In the genomic region with DNA sequence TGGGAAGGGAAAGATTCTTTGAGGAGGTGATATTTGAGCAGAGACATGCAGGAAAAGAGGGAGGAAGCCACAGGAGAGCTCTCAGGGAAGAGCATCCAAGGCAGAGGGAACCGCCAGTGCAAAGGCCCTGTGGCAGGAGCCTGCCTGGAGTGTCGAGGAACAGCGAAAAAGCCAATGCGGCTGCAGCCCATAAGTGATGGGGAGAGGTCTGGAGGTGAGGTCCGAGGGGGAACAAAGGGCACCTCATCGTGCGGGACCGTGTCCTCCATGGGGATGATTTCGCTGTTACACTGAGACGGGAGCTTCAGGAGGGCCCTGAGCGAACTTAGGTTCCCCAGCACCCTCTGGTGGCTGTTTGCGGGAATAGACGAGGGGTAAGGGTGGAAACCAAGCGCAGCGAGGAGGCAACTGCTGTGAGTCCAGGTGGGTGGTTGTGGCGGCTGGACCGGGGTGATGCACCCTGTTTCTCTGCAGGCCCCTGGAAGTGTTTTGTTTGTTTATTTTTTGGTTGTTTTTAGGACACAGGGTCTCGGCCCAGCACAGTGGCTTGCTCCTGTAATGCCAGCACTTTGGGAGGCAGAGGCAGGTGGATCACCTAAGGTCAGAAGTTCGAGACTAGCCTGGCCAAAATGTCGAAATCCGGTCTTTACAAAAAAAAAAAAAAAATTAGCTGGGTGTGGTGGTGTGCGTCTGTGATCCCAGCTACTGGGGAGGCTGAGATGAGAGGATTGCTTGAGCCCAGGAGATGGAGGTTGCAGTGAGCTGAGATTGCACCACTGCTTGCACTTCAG, we compare ENCODE assay signal across 8 cellular contexts. TPM values are rescaled to one million over a fixed set of nuclear protein-coding genes. Genes with fewer than 3 reads are reported as not detected.
DNase-seq lines count a peak whose midpoint lies in the region; ATAC-seq, FAIRE-seq and TF ChIP-seq lines count a peak whose summit lies in the region.

No MANE protein-coding gene starts in this region.

- H3K9me3 Mint-ChIP-seq in activated B cell treated with CpG ODN at 0.5 μM for 24 hours, result no peaks in the 10 kb centered on the region

- H3K27me3 ChIP-seq in bronchial epithelial cell (ENCODE audit: control insufficient read depth, insufficient read depth, low read length), result no peaks in the 10 kb centered on the region

- H3K9me3 ChIP-seq in A549, result no peaks in the 10 kb centered on the region

- TF ChIP-seq POLR2A in A549 (IDR thresholded peaks at IDR 0.05; ENCODE audit: low read length), result no peak

- no peak overlapping the region for H3K4me3 Mint-ChIP-seq in activated B cell treated with CpG ODN at 0.5 μM for 24 hours

- no peak overlapping the region for H3K4me2 ChIP-seq in A549

- ATAC-seq in A549, result peak; percentile 94 to 97
- ATAC-seq in activated B cell treated with CpG ODN at 0.5 μM for 24 hours (ENCODE audit: low read depth), result peak; percentile 77
- ATAC-seq in HG02759 (IDR thresholded peaks at IDR 0.05; ENCODE audit: unreplicated experiment), result no peak

- no peak overlapping the region for H3K27ac Mint-ChIP-seq in activated B cell treated with CpG ODN at 0.5 μM for 24 hours

- H3K36me3 ChIP-seq in bronchial epithelial cell (ENCODE audit: control insufficient read depth, insufficient read depth, low read length), result peaks cover 2% of the 10 kb centered on the region

- POLR2A ChIA-PET in A549 (lab: Yijun Ruan, JAX), result interaction anchor here (1.0 to 1.8 kb wide), 4 partner anchors 36 to 271 kb away, joined by 3 to 8 read pairs (median 5); partner anchors contain the start of gene NOP53
- POLR2A ChIA-PET in activated B cell treated with CpG ODN at 0.5 μM for 24 hours (lab: Charles Lee), result interaction anchor here (1.0 to 1.6 kb wide), 2 partner anchors 38 to 271 kb away, joined by 4 read pairs; partner anchors contain the start of gene NOP53

- no peak overlapping the region for H3K27ac ChIP-seq in A549

- H3K27me3 Mint-ChIP-seq in activated B cell treated with CpG ODN at 0.5 μM for 24 hours, result peaks cover 16% of the 10 kb centered on the region

- no peak overlapping the region for H3K4me3 ChIP-seq in A549
- H3K4me3 ChIP-seq in bronchial epithelial cell (ENCODE audit: low read depth, low read length), result no peak overlapping the region

- H3K4me1 Mint-ChIP-seq in activated B cell treated with CpG ODN at 0.5 μM for 24 hours, result no peaks in the 10 kb centered on the region

- 0 out of 3 replicates have a peak, but pooled peaks cover 5% of the 10 kb centered on the region for H3K4me1 ChIP-seq in A549

- CTCF ChIA-PET in A549 (lab: Yijun Ruan, JAX), result interaction anchor here (0.6 to 23.3 kb wide), 52 partner anchors 5 to 478 kb away, joined by 3 to 1389 read pairs (median 5); partner anchors contain the start of genes EHD2, KPTN, NAPA and NOP53
- CTCF ChIA-PET in activated B cell treated with CpG ODN at 0.5 μM for 24 hours (lab: Charles Lee), result interaction anchor here (1.0 to 6.4 kb wide), 5 partner anchors 7 to 271 kb away, joined by 3 to 72 read pairs (median 5); partner anchors contain the start of genes NAPA and NOP53

- H3K36me3 Mint-ChIP-seq in activated B cell treated with CpG ODN at 0.5 μM for 24 hours (ENCODE audit: low read depth), result peaks cover 12% of the 10 kb centered on the region

- peak; percentile 90 to 94 for TF ChIP-seq RAD21 in A549 (conservative IDR thresholded peaks at IDR 0.05 in 1 of 2, IDR thresholded peaks at IDR 0.05 in 1 of 2)

- FAIRE-seq in A549 (lab: Jason Lieb, UNC) (no peak), GM18507 (lab: Jason Lieb, UNC) (peak; percentile 94), bronchial epithelial cell (lab: Jason Lieb, UNC) (no peak)

- intact Hi-C loops in activated B cell treated with CpG ODN at 0.5 μM for 24 hours (cut with micrococcal nuclease), result loop anchor here (1.0 kb wide), 1 partner anchor 271 kb away; no protein-coding TSS in a partner anchor

- TF ChIP-seq CTCF in A549 (IDR thresholded peaks at IDR 0.05) (peak; percentile 86), activated B cell treated with CpG ODN at 0.5 μM for 24 hours (IDR thresholded peaks at IDR 0.05) (no peak), bronchial epithelial cell (IDR thresholded peaks at IDR 0.05; ENCODE audit: insufficient read depth, low read length, severe bottlenecking) (peak; percentile 88)

- WGBS in A549 (ENCODE audit: missing lambda C conversion rate), result 16% methylated on average over 22 of the region's 22 CpGs

- DNase-seq in A549 (ENCODE audit: low read depth in 1 of 2, low spot score in 1 of 2) (peak; percentile 76 to 93), GM18507 (ENCODE audit: extremely low spot score, insufficient read length, low read depth) (peak; percentile 50), NCI-H2171 treated with DMSO at 0.1 percent for 48 hours (lab: John Stamatoyannopoulos, UW) (peak; percentile 69), activated B cell treated with CpG ODN at 0.5 μM for 24 hours (peak; percentile 56), bronchial epithelial cell (ENCODE audit: low read depth) (peak; percentile 62), left kidney (ENCODE audit: low read depth, low spot score) (peak; percentile 84)
- peak; percentile 68 to 70 for DNase-seq in stimulated activated CD4-positive, alpha-beta T cell treated with anti-CD3 and anti-CD28 coated beads, Interleukin-4, amount 100 ng/mL, for 4 hours

- no peak for TF ChIP-seq EP300 in A549 (IDR thresholded peaks at IDR 0.05)

TF ChIP-seq in A549, 52 proteins besides CTCF, POLR2A, EP300 and RAD21:
- no peak for TF ChIP-seq HOXB13 (CRISPR knock-in tag; IDR thresholded peaks at IDR 0.05; ENCODE audit: low read depth)
- peak; percentile 94 for TF ChIP-seq KDM1A (IDR thresholded peaks at IDR 0.05; ENCODE audit: low read depth)
- no peak for TF ChIP-seq ZFP36 (IDR thresholded peaks at IDR 0.05; ENCODE audit: borderline replicate concordance, partially characterized antibody)
- TF ChIP-seq FOSL2 (IDR thresholded peaks at IDR 0.05), result no peak
- TF ChIP-seq FOSL2 (CRISPR knock-in tag; IDR thresholded peaks at IDR 0.05), result no peak
- no peak for TF ChIP-seq BHLHE40 (IDR thresholded peaks at IDR 0.05; ENCODE audit: low read depth, low read length)
- no peak for TF ChIP-seq PBX3 (IDR thresholded peaks at IDR 0.05)
- TF ChIP-seq POLR2AphosphoS2 (conservative IDR thresholded peaks at IDR 0.05; ENCODE audit: low read length), result no peak
- no peak for TF ChIP-seq KDM5A (IDR thresholded peaks at IDR 0.05)
- TF ChIP-seq EHMT2 (IDR thresholded peaks at IDR 0.05; ENCODE audit: low read depth), result no peak
- TF ChIP-seq FOSB (CRISPR knock-in tag; IDR thresholded peaks at IDR 0.05), result no peak
- no peak for TF ChIP-seq BCL3 (IDR thresholded peaks at IDR 0.05)
- no peak for TF ChIP-seq NFE2L2 (conservative IDR thresholded peaks at IDR 0.05; ENCODE audit: low read length)
- TF ChIP-seq RARB (CRISPR knock-in tag; IDR thresholded peaks at IDR 0.05), result no peak
- no peak for TF ChIP-seq MYC (IDR thresholded peaks at IDR 0.05; ENCODE audit: borderline replicate concordance, low read length)
- no peak for TF ChIP-seq ZC3H11A (IDR thresholded peaks at IDR 0.05)
- TF ChIP-seq, protein P1, sequence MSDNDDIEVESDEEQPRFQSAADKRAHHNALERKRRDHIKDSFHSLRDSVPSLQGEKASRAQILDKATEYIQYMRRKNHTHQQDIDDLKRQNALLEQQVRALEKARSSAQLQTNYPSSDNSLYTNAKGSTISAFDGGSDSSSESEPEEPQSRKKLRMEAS (IDR thresholded peaks at IDR 0.05), result peak; percentile 56
- TF ChIP-seq SMC3 (IDR thresholded peaks at IDR 0.05), result peak; percentile 93

RNA-seq across cellular contexts. Expression of gene EHD2, which starts 5.9 kb away (rescaled TPM):
- polyA plus RNA-seq in A549 (2011; rRNA removed), result 32.3 and 36.9 TPM in 2 replicates
- 44.9 and 64.2 TPM in 2 replicates for polyA plus RNA-seq in A549 (2012; cell fraction: cytosol; rRNA removed)
- polyA plus RNA-seq in A549 (2012; cell fraction: nucleus; rRNA removed), result 81.9 and 84.0 TPM in 2 replicates
- polyA plus RNA-seq in A549 (2017; fragmentation: RNase III; extraction: RNeasy Plus Mini Kit Qiagen cat#74134 plus additional on column Dnase treatment), result 93.8 to 112 TPM (median 105 TPM) in 3 replicates
- polyA minus RNA-seq in A549 (2011; rRNA and poly(A)+ RNA removed), result 31.1 and 39.1 TPM in 2 replicates
- not detected in 2 replicates for total RNA-seq in activated B cell treated with CpG ODN at 0.5 μM for 24 hours
- total RNA-seq in bronchial epithelial cell, result 53.4 and 67.5 TPM in 2 replicates

RNA-seq across cellular contexts. Expression of gene NOP53, which starts 38.0 kb away (rescaled TPM):
- polyA plus RNA-seq in A549 (2011; rRNA removed) (169 and 182 TPM in 2 replicates), A549 (2017; fragmentation: RNase III; extraction: RNeasy Plus Mini Kit Qiagen cat#74134 plus additional on column Dnase treatment) (134 to 153 TPM (median 135 TPM) in 3 replicates)
- polyA plus RNA-seq in A549 (2012; cell fraction: cytosol; rRNA removed), result 198 and 215 TPM in 2 replicates
- polyA plus RNA-seq in A549 (2012; cell fraction: nucleus; rRNA removed), result 223 and 230 TPM in 2 replicates
- 109 and 128 TPM in 2 replicates for polyA minus RNA-seq in A549 (2011; rRNA and poly(A)+ RNA removed)
- total RNA-seq in activated B cell treated with CpG ODN at 0.5 μM for 24 hours (695 and 783 TPM in 2 replicates), bronchial epithelial cell (112 and 121 TPM in 2 replicates)

Comparison
In these comparisons a context has a peak if more than half of its experiments do, and no peak if none do; other contexts are left out.
1. RNA of gene EHD2, which starts 5.9 kb away (total RNA-seq): 53.4 to 67.5 TPM in bronchial epithelial cell; not detected in activated B cell treated with CpG ODN at 0.5 μM for 24 hours; every median in the first group is over 10 times any median in the second.
2. Peak in every context shown above with its lines, with median percentiles within 50 percentile points of each other: DNase-seq.